In the genomic region with DNA sequence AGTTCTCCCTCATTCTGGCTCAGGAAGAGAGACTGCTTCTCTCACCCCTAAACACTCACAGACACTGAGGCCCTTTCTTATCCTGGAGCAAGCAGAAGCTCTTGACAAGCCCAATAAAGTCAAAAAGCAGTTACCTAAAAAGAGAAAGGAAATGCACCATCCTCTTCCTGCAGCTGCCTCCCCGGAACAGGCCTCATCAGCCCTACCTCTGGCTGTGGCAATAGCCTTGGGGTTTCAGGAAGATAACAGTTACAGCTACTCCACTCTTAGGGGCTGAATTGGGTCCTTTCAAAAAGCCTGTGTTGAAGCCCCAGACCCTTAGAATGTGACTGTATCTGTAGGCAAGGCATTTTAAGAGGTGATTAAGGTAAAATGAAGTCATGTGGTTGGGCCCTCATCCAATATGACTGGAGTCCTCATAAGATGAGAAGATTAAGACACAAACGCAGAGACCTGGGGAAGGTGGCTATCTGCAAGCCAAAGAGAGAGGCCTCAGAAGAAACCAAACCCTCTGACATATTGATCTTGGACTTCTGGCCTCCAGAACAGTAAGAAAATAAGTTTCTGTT, we compare ENCODE assay signal across 15 cellular contexts. TPM values are rescaled to one million over a fixed set of nuclear protein-coding genes. Genes with fewer than 3 reads are reported as not detected.
"Had no signal": no experiment of that assay in that cellular context is flagged by ENCODE, and none has a peak within 500 bp of the region (broad histone marks: within the 10 kb centered on the region; RNA-seq: fewer than 3 reads in every experiment).

No MANE protein-coding gene starts in this region.

- H3K4me3 Mint-ChIP-seq: activated CD4-positive, alpha-beta memory T cell treated with anti-CD3 and anti-CD28 coated beads, Interleukin-2, amount 10 ng/mL, durations not matched to agents 7 days and 5 days; activated naive CD4-positive, alpha-beta T cell treated with anti-CD3 and anti-CD28 coated beads, Interleukin-2, amount 10 ng/mL, durations not matched to agents 7 days and 5 days; nephron progenitor cell; stimulated activated naive CD8-positive, alpha-beta T cell treated with anti-CD3 and anti-CD28 coated beads, Interleukin-15, Interleukin-2, amounts not matched to agents 100 ng/mL and 50 ng/mL, for 24 hours had no signal

- H3K9me3 ChIP-seq: colonic mucosa had no signal

- H3K27me3 ChIP-seq: colonic mucosa, left lung had no signal

- H3K4me3 ChIP-seq: colonic mucosa, left lung, thoracic aorta had no signal

- DNase-seq: activated CD4-positive, alpha-beta memory T cell treated with anti-CD3 and anti-CD28 coated beads, Interleukin-2, amount 10 ng/mL, durations not matched to agents 7 days and 5 days; activated naive CD4-positive, alpha-beta T cell treated with anti-CD3 and anti-CD28 coated beads, Interleukin-2, amount 10 ng/mL, durations not matched to agents 7 days and 5 days; caudate nucleus; colonic mucosa; foreskin melanocyte; head of caudate nucleus; left lung; nephron progenitor cell; stimulated activated CD4-positive, alpha-beta T cell treated with anti-CD3 and anti-CD28 coated beads, Interleukin-4, amount 100 ng/mL, for 24 hours had no signal

- ATAC-seq: left lung had no signal

- H3K27ac ChIP-seq: colonic mucosa, thoracic aorta had no signal

- H3K36me3 ChIP-seq: colonic mucosa, left lung, thoracic aorta had no signal

- H3K27ac Mint-ChIP-seq: activated CD4-positive, alpha-beta memory T cell treated with anti-CD3 and anti-CD28 coated beads, Interleukin-2, amount 10 ng/mL, durations not matched to agents 7 days and 5 days; activated naive CD4-positive, alpha-beta T cell treated with anti-CD3 and anti-CD28 coated beads, Interleukin-2, amount 10 ng/mL, durations not matched to agents 7 days and 5 days; nephron progenitor cell; stimulated activated naive CD8-positive, alpha-beta T cell treated with anti-CD3 and anti-CD28 coated beads, Interleukin-15, Interleukin-2, amounts not matched to agents 100 ng/mL and 50 ng/mL, for 24 hours had no signal

- H3K4me1 ChIP-seq: colonic mucosa had no signal

- FAIRE-seq: endothelial cell of umbilical vein, islet of Langerhans had no signal

RNA-seq across cellular contexts. Expression of gene LGALS12, which starts 3.5 kb away (rescaled TPM):
- total RNA-seq: activated CD4-positive, alpha-beta memory T cell treated with anti-CD3 and anti-CD28 coated beads, Interleukin-2, amount 10 ng/mL, durations not matched to agents 7 days and 5 days; endothelial cell of umbilical vein; osteocyte had no signal
- polyA plus RNA-seq: endothelial cell of umbilical vein had no signal

RNA-seq across cellular contexts. Expression of gene PLAAT5, which starts 11.4 kb away (rescaled TPM):
- total RNA-seq: activated CD4-positive, alpha-beta memory T cell treated with anti-CD3 and anti-CD28 coated beads, Interleukin-2, amount 10 ng/mL, durations not matched to agents 7 days and 5 days; endothelial cell of umbilical vein; osteocyte; T-helper 2 cell treated with Interferon-gamma antibody and Interleukin-4, amounts not matched to agents 100 ng/mL and 5 ng/mL, for 36 hours had no signal
- polyA plus RNA-seq: endothelial cell of umbilical vein had no signal
